ENCODE assay signal across 15 cellular contexts in the genomic region with DNA sequence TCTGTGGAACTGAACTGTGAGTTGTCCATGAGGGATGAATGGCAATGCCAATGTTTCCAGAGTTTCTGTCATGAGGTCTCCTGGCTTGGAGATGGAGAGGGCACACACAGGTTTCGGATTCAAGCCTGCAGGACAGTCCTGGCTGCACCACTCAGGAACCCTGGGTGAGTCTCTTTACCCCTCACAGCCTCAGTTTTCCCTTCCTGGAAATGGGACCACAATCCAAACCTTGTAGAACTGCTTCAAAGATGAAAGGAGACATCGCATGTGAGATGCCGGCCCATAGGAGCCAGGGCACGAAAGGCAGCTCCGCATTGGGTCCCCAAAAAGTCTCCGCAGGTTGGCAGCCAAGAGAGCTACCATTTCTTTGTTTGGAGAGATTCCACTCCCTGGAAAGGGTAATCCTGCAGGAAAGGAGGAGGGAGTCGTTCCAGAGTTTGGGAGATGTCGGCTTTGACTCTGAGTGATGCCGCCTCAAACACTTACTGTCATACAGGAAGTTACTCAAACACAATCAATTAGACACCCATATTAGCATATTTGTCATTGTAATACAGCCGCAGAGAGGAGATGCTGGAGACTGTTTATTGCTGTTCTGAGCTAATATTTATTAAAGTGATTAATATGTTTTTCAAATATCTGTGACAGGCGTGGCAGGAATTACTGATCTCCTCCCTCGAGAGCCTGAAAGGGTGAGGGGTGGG.
DNase-seq lines count a peak whose midpoint lies in the region; ATAC-seq, FAIRE-seq and TF ChIP-seq lines count a peak whose summit lies in the region.
"Had no signal": no experiment of that assay in that cellular context is flagged by ENCODE, and none has a peak within 500 bp of the region (broad histone marks: within the 10 kb centered on the region; RNA-seq: fewer than 3 reads in every experiment).

No MANE protein-coding gene starts in this region.

- H3K9ac ChIP-seq in PC-3 (ENCODE audit: low read length) (peak overlapping the region; percentile 38; the same call in 1 of the 2 replicates), endothelial cell of umbilical vein (replicated peaks; ENCODE audit: extremely low read depth, insufficient read depth, low read length) (no peak overlapping the region), neuronal stem cell (ENCODE audit: low read depth, low read length, poor library complexity) (no peak overlapping the region), H9 (ENCODE audit: extremely low read depth, insufficient read length, low read length) (no peak overlapping the region)
- H3K9ac ChIP-seq: BLaER1 had no signal

- H2BK120ac ChIP-seq in neuronal stem cell (ENCODE audit: low read depth, low read length) (no peak overlapping the region), H9 (ENCODE audit: low read depth, low read length, poor library complexity, severe bottlenecking) (no peak overlapping the region)

- H2BK15ac ChIP-seq in neuronal stem cell (ENCODE audit: low read length) (no peak overlapping the region), H9 (ENCODE audit: low read depth, low read length) (no peak overlapping the region)

- H4K91ac ChIP-seq in neuronal stem cell (ENCODE audit: low read depth, low read length, poor library complexity) (no peak overlapping the region), H9 (ENCODE audit: insufficient read length, low read depth, low read length) (no peak overlapping the region)

- no CpG with 5 or more reads among the region's 12 CpGs for WGBS in neuronal stem cell (ENCODE audit: extremely low coverage in 2 of 2, insufficient read length in 2 of 2, insufficient replicate concordance in 1 of 2), 2 donors
- no CpG with 5 or more reads among the region's 12 CpGs for WGBS in H9 (ENCODE audit: extremely low coverage, insufficient read length, low lambda C conversion rate)

- H3K23me2 ChIP-seq in H9 (ENCODE audit: insufficient read length, low read depth, low read length, poor library complexity, severe bottlenecking) = no peaks in the 10 kb centered on the region

- H4K8ac ChIP-seq in neuronal stem cell (ENCODE audit: low read depth, low read length) (no peak overlapping the region), H9 (replicated peaks; ENCODE audit: insufficient read length, low read depth, low read length) (no peak overlapping the region)

- no peak overlapping the region for H2BK20ac ChIP-seq in H9 (ENCODE audit: low read depth, low read length, poor library complexity, severe bottlenecking)

- peak overlapping the region; percentile 26; the same call in 1 of the 2 replicates for H3K4me2 ChIP-seq in PC-3 (ENCODE audit: low read length)
- H3K4me2 ChIP-seq in endothelial cell of umbilical vein (ENCODE audit: insufficient read depth, low read length) = no peak overlapping the region
- no peak overlapping the region for H3K4me2 ChIP-seq in neuronal stem cell (ENCODE audit: insufficient read depth, low read length, poor library complexity, severe bottlenecking)
- H3K4me2 ChIP-seq in H9 (ENCODE audit: insufficient read depth, insufficient read length, low read length) = no peak overlapping the region
- H3K4me2 ChIP-seq: A549, BLaER1 had no signal

- no peak overlapping the region for H3T11ph ChIP-seq in H9 (ENCODE audit: low read length)

- dilution Hi-C loops in endothelial cell of umbilical vein (cut with MboI; ENCODE audit: extremely low pct_ligation_motif_present, low sequenced_read_pairs) = no loop called here

- H2BK5ac ChIP-seq in neuronal stem cell (ENCODE audit: low read length) = no peak overlapping the region
- no peak overlapping the region for H2BK5ac ChIP-seq in H9 (ENCODE audit: insufficient read length, low read length)

- H4K20me1 ChIP-seq in PC-3 (ENCODE audit: low read length) = no peaks in the 10 kb centered on the region
- no peaks in the 10 kb centered on the region for H4K20me1 ChIP-seq in endothelial cell of umbilical vein (replicated peaks; ENCODE audit: control insufficient read depth, extremely low read depth, insufficient read depth, low read length)
- H4K20me1 ChIP-seq in H9 (ENCODE audit: control insufficient read depth, insufficient read depth, insufficient read length) = no peaks in the 10 kb centered on the region
- H4K20me1 ChIP-seq: BLaER1 had no signal

- CTCF ChIA-PET in PC-3 (lab: Charles Lee) (no interaction called here), endothelial cell of umbilical vein (lab: Charles Lee) (no interaction called here)

- no peaks in the 10 kb centered on the region for H3K9me2 ChIP-seq in PC-3 (replicated peaks; ENCODE audit: low read length)

- ATAC-seq in PC-3 (peak; percentile 68), HG03135 (IDR thresholded peaks at IDR 0.05; ENCODE audit: unreplicated experiment) (no peak)
- ATAC-seq: A549, K562 had no signal

- H3K27ac Mint-ChIP-seq in H9 = no peak overlapping the region; a peak in 1 of 7 replicates

- no peak overlapping the region for H3K4ac ChIP-seq in neuronal stem cell (ENCODE audit: low read length)
- H3K4ac ChIP-seq in H9 (ENCODE audit: low read depth, low read length) = no peak overlapping the region

- no peak overlapping the region for H3K14ac ChIP-seq in neuronal stem cell (ENCODE audit: low read length)
- H3K14ac ChIP-seq in H9 (ENCODE audit: insufficient read depth, low read length) = no peak overlapping the region

- H3K27me3 ChIP-seq in PC-3 (ENCODE audit: low read length) (no peaks in the 10 kb centered on the region), endothelial cell of umbilical vein (ENCODE audit: control insufficient read depth in 2 of 2, insufficient read depth in 2 of 2, low read length in 2 of 2) (peaks cover 3 to 7% of the 10 kb centered on the region in 2 experiments), neuronal stem cell (ENCODE audit: control insufficient read depth in 3 of 3, insufficient read depth in 3 of 3, low read depth in 1 of 3, low read length in 3 of 3) (no peaks in the 10 kb centered on the region), H9 (ENCODE audit: insufficient read depth, low read length) (no peaks in the 10 kb centered on the region)
- H3K27me3 ChIP-seq: BLaER1 had no signal

- H3K9me3 ChIP-seq in PC-3 (ENCODE audit: low read length) (no peaks in the 10 kb centered on the region), endothelial cell of umbilical vein (replicated peaks; ENCODE audit: control insufficient read depth, insufficient read depth, low read length) (no peaks in the 10 kb centered on the region), neuronal stem cell (replicated peaks in 1 of 2; ENCODE audit: control insufficient read depth in 2 of 2, insufficient read depth in 1 of 2, low read depth in 1 of 2, low read length in 2 of 2) (no peaks in the 10 kb centered on the region), H9 (ENCODE audit: control insufficient read depth, low read depth, low read length) (no peaks in the 10 kb centered on the region)
- H3K9me3 ChIP-seq: A549, BLaER1, HAP-1 had no signal

- TF ChIP-seq POLR2A in endothelial cell of umbilical vein (IDR thresholded peaks at IDR 0.05; ENCODE audit: low read depth, low read length) = no peak

- H2AFZ ChIP-seq in PC-3 (ENCODE audit: low read length) = peak overlapping the region; percentile 43; the same call in 1 of the 2 replicates
- H2AFZ ChIP-seq in endothelial cell of umbilical vein (ENCODE audit: low read depth, low read length) = no peak overlapping the region
- peak overlapping the region; percentile 15 for H2AFZ ChIP-seq in neuronal stem cell (ENCODE audit: low read length)
- H2AFZ ChIP-seq in H9 (ENCODE audit: low read length) = no peak overlapping the region

- H3K79me1 ChIP-seq in neuronal stem cell (ENCODE audit: low read depth, low read length) (no peaks in the 10 kb centered on the region), H9 (ENCODE audit: insufficient read depth, low read depth, low read length, poor library complexity, severe bottlenecking) (no peaks in the 10 kb centered on the region)

- H3K27me3 Mint-ChIP-seq in H9 (ENCODE audit: low read depth) = peaks cover 10% of the 10 kb centered on the region

- H3K9me3 Mint-ChIP-seq in H9 = peaks cover 0 to 6% of the 10 kb centered on the region in 2 experiments; a peak in 2 of 5 replicates

- H3K4me3 ChIP-seq in PC-3 (ENCODE audit: low read length) (no peak overlapping the region), endothelial cell of umbilical vein (replicated peaks in 1 of 3; ENCODE audit: insufficient read depth in 1 of 3, low read depth in 1 of 3, low read length in 3 of 3) (no peak overlapping the region), neuronal stem cell (ENCODE audit: low read length in 2 of 2) (no peak overlapping the region)
- H3K4me3 ChIP-seq: A549, BLaER1, HAP-1, K562 had no signal

- H2AK5ac ChIP-seq in neuronal stem cell (ENCODE audit: low read depth, low read length) (no peak overlapping the region), H9 (ENCODE audit: insufficient read length, low read length) (no peak overlapping the region)

- H3K23ac ChIP-seq in neuronal stem cell (ENCODE audit: low read depth, low read length, poor library complexity) (no peak overlapping the region), H9 (ENCODE audit: insufficient read length, low read depth, low read length) (no peak overlapping the region)

- H3K36me3 ChIP-seq in PC-3 (ENCODE audit: low read depth, low read length) = no peaks in the 10 kb centered on the region
- no peaks in the 10 kb centered on the region for H3K36me3 ChIP-seq in endothelial cell of umbilical vein (ENCODE audit: control insufficient read depth in 2 of 2, extremely low read depth in 1 of 2, insufficient read depth in 2 of 2, low read length in 2 of 2)
- H3K36me3 ChIP-seq in neuronal stem cell (replicated peaks in 1 of 2; ENCODE audit: control insufficient read depth in 2 of 2, insufficient read depth in 2 of 2, low read length in 2 of 2) = no peaks in the 10 kb centered on the region
- H3K36me3 ChIP-seq: BLaER1, HAP-1 had no signal

- TSS peak; percentile 49 for BruUV-seq in PC-3 (replicated peaks; lab: Mats Ljungman, UMichigan)
- BruUV-seq in endothelial cell of umbilical vein (replicated peaks; lab: Mats Ljungman, UMichigan) = no TSS peak

- H3K4me1 ChIP-seq in PC-3 (ENCODE audit: insufficient read depth, low read length) (peaks cover 32% of the 10 kb centered on the region), endothelial cell of umbilical vein (ENCODE audit: control insufficient read depth, extremely low read depth, insufficient read depth, low read length) (no peaks in the 10 kb centered on the region), neuronal stem cell (ENCODE audit: control insufficient read depth in 2 of 2, insufficient read depth in 1 of 2, low read depth in 1 of 2, low read length in 2 of 2) (peaks cover 19 to 29% of the 10 kb centered on the region in 2 donors), H9 (ENCODE audit: insufficient read depth, low read length) (peaks cover 5% of the 10 kb centered on the region; the same call in 1 of the 2 replicates)
- H3K4me1 ChIP-seq: BLaER1 had no signal

- intact Hi-C loops in PC-3 (cut with micrococcal nuclease) (no loop called here), endothelial cell of umbilical vein (cut with micrococcal nuclease) (no loop called here)

- DNase-seq in ELR (ENCODE audit: low read depth) = peak; percentile 37
- peak; percentile 49 for DNase-seq in PC-3
- no peak for DNase-seq in endothelial cell of umbilical vein (ENCODE audit: low read depth, low spot score)
- DNase-seq in neuronal stem cell (ENCODE audit: low spot score) = no peak
- no peak for DNase-seq in SHP77 treated with DMSO at 0.1 percent for 48 hours (lab: John Stamatoyannopoulos, UW)
- DNase-seq in H9 = no peak
- DNase-seq in putamen (ENCODE audit: low spot score) = no peak
- DNase-seq: CD8-positive, alpha-beta memory T cell; DMS53 had no signal

- no peaks in the 10 kb centered on the region for H3F3A ChIP-seq in PC-3 (ENCODE audit: low read length, unreplicated experiment)

- no peak overlapping the region for H3K4me3 Mint-ChIP-seq in H9
- H3K4me3 Mint-ChIP-seq: CD8-positive, alpha-beta memory T cell had no signal

- H3K27ac ChIP-seq in PC-3 (ENCODE audit: low read length) (peak overlapping the region; percentile 66), endothelial cell of umbilical vein (ENCODE audit: insufficient read depth, low read depth, low read length) (no peak overlapping the region), neuronal stem cell (replicated peaks; ENCODE audit: low read length) (no peak overlapping the region), H9 (ENCODE audit: insufficient read length, low read depth, low read length) (no peak overlapping the region)
- H3K27ac ChIP-seq: A549, BLaER1, HL-60 had no signal

- H3K9me1 ChIP-seq in endothelial cell of umbilical vein (replicated peaks; ENCODE audit: control insufficient read depth, extremely low read depth, insufficient read depth, low read length) = no peaks in the 10 kb centered on the region

- no peak for TF ChIP-seq CTCF in PC-3 (conservative IDR thresholded peaks at IDR 0.05; ENCODE audit: low read depth, low read length)
- no peak for TF ChIP-seq CTCF in endothelial cell of umbilical vein (IDR thresholded peaks at IDR 0.05; ENCODE audit: extremely low read depth in 1 of 2, insufficient read depth in 1 of 2, low read depth in 1 of 2, low read length in 2 of 2)
- no peak for TF ChIP-seq CTCF in H9 (conservative IDR thresholded peaks at IDR 0.05)

- no peak overlapping the region for H2BK12ac ChIP-seq in neuronal stem cell (ENCODE audit: low read length)
- H2BK12ac ChIP-seq in H9 (ENCODE audit: insufficient read length, low read depth, low read length) = no peak overlapping the region

- H3K18ac ChIP-seq in neuronal stem cell (ENCODE audit: low read length) (peak overlapping the region; percentile 44), H9 (ENCODE audit: insufficient read length, low read depth, low read length) (no peak overlapping the region)

- POLR2A ChIA-PET in PC-3 (lab: Charles Lee; ENCODE audit: unreplicated experiment) = no interaction called here
- POLR2A ChIA-PET in endothelial cell of umbilical vein (lab: Charles Lee) = no interaction called here

- H4K5ac ChIP-seq in H9 (ENCODE audit: insufficient read length, low read depth, low read length) = no peak overlapping the region

- H3K79me2 ChIP-seq in PC-3 (ENCODE audit: low read length) (peaks cover 19% of the 10 kb centered on the region), endothelial cell of umbilical vein (ENCODE audit: control insufficient read depth, insufficient read depth, low read length) (no peaks in the 10 kb centered on the region), H9 (ENCODE audit: insufficient read depth, low read length) (no peaks in the 10 kb centered on the region)

- no peaks in the 10 kb centered on the region for H3K36me3 Mint-ChIP-seq in H9 (ENCODE audit: insufficient read depth in 1 of 3, low read depth in 3 of 3)
- H3K36me3 Mint-ChIP-seq: CD8-positive, alpha-beta memory T cell had no signal

- peaks cover 36 to 51% of the 10 kb centered on the region in 2 experiments for H3K4me1 Mint-ChIP-seq in H9
- H3K4me1 Mint-ChIP-seq: CD8-positive, alpha-beta memory T cell had no signal

- no peak overlapping the region for H3K56ac ChIP-seq in H9 (ENCODE audit: insufficient read length, low read depth, low read length)

- no peak for FAIRE-seq in endothelial cell of umbilical vein (lab: Jason Lieb, UNC)
- FAIRE-seq: A549, K562 had no signal

Comparison
In these comparisons a context has a peak if more than half of its experiments do, and no peak if none do; other contexts are left out.
1. DNase-seq: peak in ELR (single experiment) and PC-3 (single experiment); none in endothelial cell of umbilical vein (single experiment), neuronal stem cell (single experiment), SHP77 treated with DMSO at 0.1 percent for 48 hours (single experiment), H9 (single experiment) and putamen (single experiment).
2. H2AFZ ChIP-seq: peak in PC-3 (single experiment) and neuronal stem cell (single experiment); none in endothelial cell of umbilical vein (single experiment) and H9 (single experiment).